ENCODE assay signal across 12 cellular contexts in the genomic region with DNA sequence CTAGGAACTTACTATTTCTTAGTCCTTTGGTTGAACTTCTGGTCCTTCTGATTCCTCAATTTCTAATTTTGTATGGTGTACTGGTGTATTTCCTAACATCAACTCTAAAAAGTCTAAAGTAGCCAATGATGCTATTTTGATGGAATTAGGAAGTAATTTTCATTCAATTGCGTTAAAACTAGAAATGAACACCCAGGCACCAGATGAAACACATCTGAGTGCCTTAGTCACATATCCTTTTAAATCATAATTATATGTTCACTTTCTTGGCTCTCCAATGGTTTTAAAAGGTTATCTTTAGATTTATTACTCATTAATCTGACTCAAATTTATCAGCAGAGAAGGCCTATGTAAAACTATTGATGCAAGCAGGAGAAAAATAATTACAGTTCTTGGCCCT.
DNase-seq lines count a peak whose midpoint lies in the region; ATAC-seq and TF ChIP-seq lines count a peak whose summit lies in the region.
"Had no signal": no experiment of that assay in that cellular context is flagged by ENCODE, and none has a peak within 500 bp of the region (broad histone marks: within the 10 kb centered on the region; RNA-seq: fewer than 3 reads in every experiment).

No MANE protein-coding gene starts in this region.

- 29 to 39% methylated on average over 1 of the region's 1 CpG for WGBS in esophagus squamous epithelium, 2 donors
- WGBS in thyroid gland, 2 donors = 71 to 83% methylated on average over 1 of the region's 1 CpG

- TF ChIP-seq CTCF in RWPE2 (IDR thresholded peaks at IDR 0.05; ENCODE audit: poor library complexity, severe bottlenecking) = no peak
- no peak for TF ChIP-seq CTCF in esophagus squamous epithelium (IDR thresholded peaks at IDR 0.05)
- TF ChIP-seq CTCF in left lung (IDR thresholded peaks at IDR 0.05) = no peak
- TF ChIP-seq CTCF in thyroid gland (IDR thresholded peaks at IDR 0.05) = no peak

- H3K27me3 ChIP-seq in RWPE2 (ENCODE audit: insufficient read depth, poor library complexity, severe bottlenecking) = no peaks in the 10 kb centered on the region
- no peaks in the 10 kb centered on the region for H3K27me3 ChIP-seq in esophagus squamous epithelium
- no peaks in the 10 kb centered on the region for H3K27me3 ChIP-seq in left lung
- no peaks in the 10 kb centered on the region for H3K27me3 ChIP-seq in thyroid gland
- H3K27me3 ChIP-seq in MG63 = no peaks in the 10 kb centered on the region

- H3K4me3 ChIP-seq in RWPE2 (ENCODE audit: severe bottlenecking) (no peak overlapping the region), esophagus squamous epithelium (no peak overlapping the region), left lung (no peak overlapping the region), thyroid gland (replicated peaks in 1 of 3) (no peak overlapping the region), MG63 (no peak overlapping the region)

- H3K36me3 ChIP-seq in RWPE2 (ENCODE audit: low read depth) = no peaks in the 10 kb centered on the region
- H3K36me3 ChIP-seq in esophagus squamous epithelium = no peaks in the 10 kb centered on the region
- no peaks in the 10 kb centered on the region for H3K36me3 ChIP-seq in left lung
- H3K36me3 ChIP-seq in thyroid gland = no peaks in the 10 kb centered on the region
- no peaks in the 10 kb centered on the region for H3K36me3 ChIP-seq in MG63

- peak; percentile 27; the same call in 1 of the 3 replicates for ATAC-seq in RWPE2 (ENCODE audit: low read depth)
- ATAC-seq in left lung = peak; percentile 35

- no peak for TF ChIP-seq POLR2A in esophagus squamous epithelium (IDR thresholded peaks at IDR 0.05)
- no peak for TF ChIP-seq POLR2A in thyroid gland (IDR thresholded peaks at IDR 0.05)

- H3K4me1 ChIP-seq in RWPE2 (ENCODE audit: insufficient read depth, poor library complexity, severe bottlenecking) = peaks cover 28% of the 10 kb centered on the region
- peaks cover 0 to 47% (median 0%) of the 10 kb centered on the region in 3 donors for H3K4me1 ChIP-seq in esophagus squamous epithelium
- H3K4me1 ChIP-seq in left lung = peaks cover 0 to 2% of the 10 kb centered on the region in 2 donors
- H3K4me1 ChIP-seq in thyroid gland = peaks cover 27 to 35% of the 10 kb centered on the region in 2 donors

- intact Hi-C loops in esophagus squamous epithelium (cut with DNase I) (no loop called here), left lung (cut with DNase I) (no loop called here), thyroid gland (cut with DNase I) (no loop called here)

- H3K9me3 ChIP-seq in RWPE2 (ENCODE audit: severe bottlenecking) (no peaks in the 10 kb centered on the region), esophagus squamous epithelium (no peaks in the 10 kb centered on the region), left lung (no peaks in the 10 kb centered on the region), thyroid gland (no peaks in the 10 kb centered on the region), MG63 (no peaks in the 10 kb centered on the region)

- H3K27ac ChIP-seq in RWPE2 (ENCODE audit: poor library complexity, severe bottlenecking) (peak overlapping the region; percentile 60), esophagus squamous epithelium (peak overlapping the region in 3 of 4 donors; percentile 56 to 79 (median 75)), left lung (peak overlapping the region in 1 of 2 donors; percentile 82), thyroid gland (peak overlapping the region; percentile 83 to 93 (median 88))

- no peak for DNase-seq in RWPE2 (ENCODE audit: low spot score)
- no peak for DNase-seq in esophagus squamous epithelium (lab: John Stamatoyannopoulos, UW)
- DNase-seq in left lung = no peak
- no peak for DNase-seq in thyroid gland
- DNase-seq in C1 segment of cervical spinal cord (lab: John Stamatoyannopoulos, UW) = no peak
- no peak for DNase-seq in SW480 (ENCODE audit: low spot score)
- DNase-seq in MG63 = no peak
- no peak for DNase-seq in hippocampal formation (lab: John Stamatoyannopoulos, UW)
- DNase-seq: activated CD4-positive, CD25-positive, alpha-beta regulatory T cell treated with anti-CD3 and anti-CD28 coated beads, Interleukin-2, amount 50 U/mL, for 72 hours; amniotic stem cell; retina; stimulated activated naive CD4-positive, alpha-beta T cell treated with Interleukin-2 at 50 U/mL for 16 hours had no signal
